In the genomic region with DNA sequence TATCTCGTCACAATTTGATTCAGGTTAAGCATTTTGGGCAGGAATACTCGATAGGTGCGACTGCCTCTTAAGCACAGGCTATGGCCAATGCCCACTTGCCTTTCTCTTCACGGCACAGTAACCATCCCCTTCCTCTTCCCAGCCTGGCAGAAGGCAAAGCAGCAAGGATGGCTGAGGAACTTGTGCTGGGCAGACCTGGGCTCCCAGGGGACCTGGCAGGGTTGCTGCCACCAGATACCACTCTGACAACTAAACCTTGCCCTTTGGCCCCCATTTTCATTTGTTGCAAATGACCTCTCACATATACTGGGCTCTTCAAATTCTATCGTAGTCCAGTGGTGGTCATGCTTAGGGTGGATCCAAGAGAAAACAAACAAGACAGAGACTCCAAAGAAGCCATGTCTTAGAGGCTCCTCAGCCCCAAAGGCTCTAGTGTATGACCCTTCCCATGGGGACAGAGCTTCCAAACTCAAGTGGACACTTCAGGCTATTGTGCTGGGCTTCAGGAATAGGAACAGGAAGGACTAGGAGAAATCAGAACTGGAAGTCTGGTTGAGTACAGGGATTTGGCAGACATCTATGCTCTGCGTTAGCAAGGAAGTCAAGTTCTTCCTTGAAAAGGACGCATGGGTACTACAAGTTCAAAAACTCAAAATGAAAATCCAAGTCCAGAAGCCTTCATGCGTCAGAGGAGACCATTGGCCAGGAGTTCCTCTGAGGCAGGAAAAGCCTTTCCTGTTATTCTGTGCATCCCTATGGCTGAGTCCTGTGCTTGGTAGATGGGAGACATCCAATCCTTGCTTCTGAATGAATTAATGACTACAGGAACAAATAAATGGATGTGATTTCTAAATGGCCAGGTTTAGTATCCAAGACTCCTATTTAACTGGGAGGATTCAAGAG, we compare ENCODE assay signal across 12 cellular contexts.
A peak's percentile ranks its signal among the peaks of the same experiment; 100 is the strongest.
DNase-seq lines count a peak whose midpoint lies in the region; ATAC-seq and TF ChIP-seq lines count a peak whose summit lies in the region.
"Had no signal": no experiment of that assay in that cellular context is flagged by ENCODE, and none has a peak within 500 bp of the region (broad histone marks: within the 10 kb centered on the region; RNA-seq: fewer than 3 reads in every experiment).

No MANE protein-coding gene starts in this region.

- H2AK5ac ChIP-seq in trophoblast cell (ENCODE audit: low read length), result peak overlapping the region; percentile 99

- H3K23ac ChIP-seq in trophoblast cell (ENCODE audit: low read length), result no peak overlapping the region

- TF ChIP-seq EP300 in esophagus muscularis mucosa (IDR thresholded peaks at IDR 0.05), result no peak

- H2AFZ ChIP-seq in ACC112 (ENCODE audit: low read length, unreplicated experiment), result no peak overlapping the region
- peak overlapping the region; percentile 32 for H2AFZ ChIP-seq in trophoblast cell (ENCODE audit: insufficient read depth, low read length, poor library complexity)

- H3K14ac ChIP-seq in trophoblast cell (ENCODE audit: low read length), result peak overlapping the region; percentile 94

- H3K9me3 ChIP-seq in Peyer's patch, result no peaks in the 10 kb centered on the region
- H3K9me3 ChIP-seq in esophagus muscularis mucosa, result no peaks in the 10 kb centered on the region
- H3K9me3 ChIP-seq in trophoblast cell (ENCODE audit: insufficient read depth, low read depth, low read length), result no peaks in the 10 kb centered on the region
- H3K9me3 ChIP-seq in A673 (ENCODE audit: low read depth, low read length, poor library complexity, severe bottlenecking), result no peaks in the 10 kb centered on the region

- H2BK12ac ChIP-seq in trophoblast cell (ENCODE audit: low read length), result peak overlapping the region; percentile 99

- H3K79me2 ChIP-seq in ACC112 (ENCODE audit: control insufficient read depth, insufficient read depth, low read length, unreplicated experiment) (no peaks in the 10 kb centered on the region), trophoblast cell (ENCODE audit: control insufficient read depth, insufficient read depth, low read length, poor library complexity) (no peaks in the 10 kb centered on the region)

- POLR2A ChIA-PET in A673 (lab: Charles Lee; ENCODE audit: low non-redundant PET), result no interaction called here

- peak overlapping the region; percentile 95 for H4K91ac ChIP-seq in trophoblast cell (ENCODE audit: low read depth, low read length)

- peak overlapping the region; percentile 37 for H4K8ac ChIP-seq in trophoblast cell (ENCODE audit: low read depth, low read length)

- peak overlapping the region; percentile 99 for H3K27ac ChIP-seq in ACC112 (ENCODE audit: low read depth, low read length)
- H3K27ac ChIP-seq in Peyer's patch, result peak overlapping the region; percentile 57 to 81 (median 66)
- peak overlapping the region; percentile 84 to 93 (median 88) for H3K27ac ChIP-seq in esophagus muscularis mucosa (replicated peaks in 1 of 4)
- peak overlapping the region; percentile 89 for H3K27ac ChIP-seq in trophoblast cell (ENCODE audit: low read depth, low read length)
- H3K27ac ChIP-seq in A673 (ENCODE audit: low read depth, low read length, poor library complexity, severe bottlenecking), result no peak overlapping the region
- H3K27ac ChIP-seq: WERI-Rb-1 had no signal

- intact Hi-C loops in esophagus muscularis mucosa (cut with DNase I), result loop anchor here (2.0 kb wide), 2 partner anchors 65 to 161 kb away; partner anchors contain the start of gene PLPP1
- intact Hi-C loops in A673 (cut with micrococcal nuclease; ENCODE audit: unreplicated experiment), result no loop called here
- intact Hi-C loops in sciatic nerve (cut with DNase I), result no loop called here

- no peak overlapping the region for H3K4me3 ChIP-seq in ACC112 (ENCODE audit: low read depth, low read length)
- H3K4me3 ChIP-seq in Peyer's patch, result no peak overlapping the region
- H3K4me3 ChIP-seq in esophagus muscularis mucosa, result no peak overlapping the region
- H3K4me3 ChIP-seq in trophoblast cell (ENCODE audit: low read depth, low read length), result no peak overlapping the region
- no peak overlapping the region for H3K4me3 ChIP-seq in A673 (ENCODE audit: low read depth, low read length, poor library complexity, severe bottlenecking)

- H3K4ac ChIP-seq in trophoblast cell (ENCODE audit: low read depth, low read length), result peak overlapping the region; percentile 24

- H3K4me1 ChIP-seq in ACC112 (ENCODE audit: control insufficient read depth, insufficient read depth, low read length, unreplicated experiment) (peaks cover 66% of the 10 kb centered on the region), Peyer's patch (peaks cover 0 to 39% (median 0%) of the 10 kb centered on the region in 4 donors), esophagus muscularis mucosa (peaks cover 71 to 80% (median 76%) of the 10 kb centered on the region in 4 donors), trophoblast cell (ENCODE audit: control insufficient read depth in 1 of 2, insufficient read depth in 2 of 2, low read length in 2 of 2) (peaks cover 19 to 31% of the 10 kb centered on the region in 2 experiments), A673 (ENCODE audit: insufficient read depth, low read length, poor library complexity, severe bottlenecking) (peaks cover 47% of the 10 kb centered on the region)

- DNase-seq in Peyer's patch, result no peak
- no peak for DNase-seq in esophagus muscularis mucosa (ENCODE audit: extremely low spot score)
- no peak for DNase-seq in trophoblast cell
- DNase-seq in cortex of kidney (lab: John Stamatoyannopoulos, UW), result no peak
- no peak for DNase-seq in A673 (ENCODE audit: low spot score)
- DNase-seq in sciatic nerve (ENCODE audit: low spot score), result no peak
- no peak for DNase-seq in middle frontal gyrus (ENCODE audit: extremely low spot score, low spot score)
- DNase-seq: CD4-positive, alpha-beta memory T cell; NCI-H1105; NCI-H524; WERI-Rb-1 had no signal

- no peak overlapping the region for H3K9ac ChIP-seq in trophoblast cell (ENCODE audit: low read length)

- no TSS peak for BruUV-seq in A673 (replicated peaks; lab: Mats Ljungman, UMichigan)

- peak overlapping the region; percentile 94 for H2BK5ac ChIP-seq in trophoblast cell (ENCODE audit: low read depth, low read length, poor library complexity)

- peaks cover 39% of the 10 kb centered on the region for H3K79me1 ChIP-seq in trophoblast cell (ENCODE audit: low read length)

- TF ChIP-seq POLR2A in Peyer's patch (IDR thresholded peaks at IDR 0.05) (no peak), esophagus muscularis mucosa (IDR thresholded peaks at IDR 0.05; ENCODE audit: low read depth) (no peak)

- H3K27me3 ChIP-seq in ACC112 (ENCODE audit: insufficient read depth, low read length) (no peaks in the 10 kb centered on the region), Peyer's patch (no peaks in the 10 kb centered on the region), esophagus muscularis mucosa (no peaks in the 10 kb centered on the region), trophoblast cell (ENCODE audit: insufficient read depth, low read length) (no peaks in the 10 kb centered on the region), A673 (replicated peaks; ENCODE audit: insufficient read depth, low read depth, low read length, poor library complexity) (no peaks in the 10 kb centered on the region)

- no peak overlapping the region for H3K4me2 ChIP-seq in trophoblast cell (ENCODE audit: low read length)

- CTCF ChIA-PET in A673 (lab: Charles Lee), result no interaction called here

- TF ChIP-seq CTCF in Peyer's patch (IDR thresholded peaks at IDR 0.05) (no peak), esophagus muscularis mucosa (IDR thresholded peaks at IDR 0.05) (no peak), A673 (conservative IDR thresholded peaks at IDR 0.05; ENCODE audit: low read depth, low read length) (no peak)

- H2BK120ac ChIP-seq in trophoblast cell (ENCODE audit: insufficient read depth, low read length, poor library complexity), result peak overlapping the region; percentile 95

- peak overlapping the region; percentile 88 for H3K18ac ChIP-seq in trophoblast cell (ENCODE audit: low read length)

- no peak for ATAC-seq in sciatic nerve

- H3K36me3 ChIP-seq in ACC112 (ENCODE audit: insufficient read depth, low read length), result no peaks in the 10 kb centered on the region
- no peaks in the 10 kb centered on the region for H3K36me3 ChIP-seq in Peyer's patch
- no peaks in the 10 kb centered on the region for H3K36me3 ChIP-seq in esophagus muscularis mucosa
- H3K36me3 ChIP-seq in trophoblast cell (ENCODE audit: control insufficient read depth in 1 of 2, insufficient read depth in 2 of 2, low read length in 2 of 2), result no peaks in the 10 kb centered on the region
- no peaks in the 10 kb centered on the region for H3K36me3 ChIP-seq in A673 (ENCODE audit: insufficient read depth, low read length, poor library complexity, severe bottlenecking)
- H3K36me3 ChIP-seq: WERI-Rb-1 had no signal

- WGBS in esophagus muscularis mucosa, result 95% methylated on average over 8 of the region's 8 CpGs
- WGBS in trophoblast cell (ENCODE audit: extremely low coverage, insufficient coverage, insufficient read length), result no CpG with 5 or more reads among the region's 8 CpGs

- H4K12ac ChIP-seq in trophoblast cell (ENCODE audit: low read depth, low read length), result peak overlapping the region; percentile 38
